Comparison of ENCODE assay signal across 1 cellular context in genomic region chr1:38482080-38482826, GRCh38.
TF ChIP-seq lines count a peak whose summit lies in the region.

No MANE protein-coding gene starts in this region.

TF ChIP-seq in H1, 55 proteins besides CTCF, POLR2A, EP300 and RAD21 (continued from another document):
- TF ChIP-seq BRCA1 (IDR thresholded peaks at IDR 0.05; ENCODE audit: low read depth, low read length), result no peak
- no peak for TF ChIP-seq BCL11A (IDR thresholded peaks at IDR 0.05; ENCODE audit: low read depth in 2 of 2, low read length in 2 of 2)
- TF ChIP-seq HDAC6 (IDR thresholded peaks at IDR 0.05; ENCODE audit: low read depth, low read length), result no peak
- TF ChIP-seq SIX5 (IDR thresholded peaks at IDR 0.05; ENCODE audit: low read depth, low read length), result no peak
- no peak for TF ChIP-seq BACH1 (IDR thresholded peaks at IDR 0.05; ENCODE audit: low read length)
